1 cellular context compared by ENCODE assay signal in genomic region chr3:13352621-13353131, GRCh38.
A peak's percentile ranks its signal among the peaks of the same experiment; 100 is the strongest.
TF ChIP-seq lines count a peak whose summit lies in the region.

No MANE protein-coding gene starts in this region.

TF ChIP-seq in K562, 482 proteins besides CTCF, POLR2A, EP300 and RAD21 (continued from another document and continues in another):
- TF ChIP-seq ZHX1 (conservative IDR thresholded peaks at IDR 0.05; ENCODE audit: low read length) (no peak), ZBTB12 (CRISPR knock-in tag; IDR thresholded peaks at IDR 0.05) (no peak), PBX2 (CRISPR knock-in tag; IDR thresholded peaks at IDR 0.05; ENCODE audit: low read depth) (no peak), PBX2 (tag; conservative IDR thresholded peaks at IDR 0.05; ENCODE audit: low read depth) (peak; percentile 29; the same call in 1 of the 2 replicates), SMARCA4 (IDR thresholded peaks at IDR 0.05) (peak; percentile 91), MECOM (CRISPR knock-in tag; IDR thresholded peaks at IDR 0.05) (0 out of 2 replicates have a peak, but pooled peaks have one; percentile 8), STAT5B (CRISPR knock-in tag; IDR thresholded peaks at IDR 0.05) (no peak), GATAD2A (IDR thresholded peaks at IDR 0.05) (peak; percentile 91), KAT7 (CRISPR knock-in tag; IDR thresholded peaks at IDR 0.05; ENCODE audit: borderline replicate concordance) (no peak), ZBTB33 (CRISPR knock-in tag; IDR thresholded peaks at IDR 0.05) (no peak), FOS (IDR thresholded peaks at IDR 0.05; ENCODE audit: extremely low read depth, insufficient read length) (peak; percentile 36), SIRT6 (IDR thresholded peaks at IDR 0.05; ENCODE audit: low read depth, low read length) (no peak), CEBPZ (IDR thresholded peaks at IDR 0.05; ENCODE audit: borderline replicate concordance, low read depth, low read length) (no peak), ARID2 (IDR thresholded peaks at IDR 0.05) (no peak), MTA2 (IDR thresholded peaks at IDR 0.05; ENCODE audit: low read depth) (peak; percentile 53; the same call in 1 of the 2 replicates), ZNF764 (CRISPR knock-in tag; IDR thresholded peaks at IDR 0.05; ENCODE audit: low read depth) (no peak), NFRKB (IDR thresholded peaks at IDR 0.05; ENCODE audit: low read depth) (peak; percentile 48; the same call in 1 of the 2 replicates), VEZF1 (CRISPR knock-in tag; IDR thresholded peaks at IDR 0.05) (peak; percentile 72), MAFG (tag; conservative IDR thresholded peaks at IDR 0.05) (peak; percentile 95), ZNF551 (CRISPR knock-in tag; IDR thresholded peaks at IDR 0.05) (no peak), SRSF3 (IDR thresholded peaks at IDR 0.05; ENCODE audit: insufficient read depth, low read length) (no peak), GMEB1 (CRISPR knock-in tag; IDR thresholded peaks at IDR 0.05) (no peak), MLLT1 (IDR thresholded peaks at IDR 0.05) (peak in 1 of 2 experiments; percentile 46; a peak in 1 of 4 replicates), ZNF444 (CRISPR knock-in tag; IDR thresholded peaks at IDR 0.05) (no peak), SMAD1 (IDR thresholded peaks at IDR 0.05; ENCODE audit: low read depth, low read length, partially characterized antibody) (no peak), ZBTB9 (CRISPR knock-in tag; IDR thresholded peaks at IDR 0.05) (peak; percentile 56; the same call in 1 of the 2 replicates), MAX (CRISPR knock-in tag; IDR thresholded peaks at IDR 0.05) (peak; percentile 63), SNAPC5 (CRISPR knock-in tag; IDR thresholded peaks at IDR 0.05) (no peak), CREB1 (IDR thresholded peaks at IDR 0.05) (no peak), CREB1 (CRISPR knock-in tag; IDR thresholded peaks at IDR 0.05) (no peak), DMBX1 (CRISPR knock-in tag; IDR thresholded peaks at IDR 0.05; ENCODE audit: borderline replicate concordance) (peak; percentile 65; the same call in 1 of the 2 replicates), ZNF282 (CRISPR knock-in tag; IDR thresholded peaks at IDR 0.05) (no peak), ARID1B (IDR thresholded peaks at IDR 0.05) (peak; percentile 83), ZBTB7A (IDR thresholded peaks at IDR 0.05; ENCODE audit: borderline replicate concordance, control insufficient read depth, low read depth, low read length) (peak; percentile 76), ZBTB49 (CRISPR knock-in tag; IDR thresholded peaks at IDR 0.05; ENCODE audit: borderline replicate concordance) (no peak), ZNF668 (CRISPR knock-in tag; IDR thresholded peaks at IDR 0.05) (no peak)
